In genomic region chr7:388461-388960, GRCh38 we compare ENCODE assay signal across 14 cellular contexts.
DNase-seq lines count a peak whose midpoint lies in the region; ATAC-seq and TF ChIP-seq lines count a peak whose summit lies in the region.
"Had no signal": no experiment of that assay in that cellular context is flagged by ENCODE, and none has a peak within 500 bp of the region (broad histone marks: within the 10 kb centered on the region; RNA-seq: fewer than 3 reads in every experiment).

No MANE protein-coding gene starts in this region.

- H3K4me1 ChIP-seq in right atrium auricular region, result no peaks in the 10 kb centered on the region
- H3K4me1 ChIP-seq: SJSA1 had no signal

- no peaks in the 10 kb centered on the region for H3K36me3 ChIP-seq in right atrium auricular region
- H3K36me3 ChIP-seq: SJSA1 had no signal

- intact Hi-C loops in Right ventricle myocardium inferior (cut with DNase I) (no loop called here), Right ventricle myocardium superior (cut with DNase I) (no loop called here)

- no peak overlapping the region for H3K27ac ChIP-seq in right atrium auricular region
- H3K27ac ChIP-seq: SJSA1 had no signal

- DNase-seq in Right ventricle myocardium inferior (ENCODE audit: missing footprints) (peak; percentile 71), right atrium auricular region (ENCODE audit: low spot score) (no peak), Right ventricle myocardium superior (peak; percentile 69), mesenteric fat pad (ENCODE audit: low spot score) (peak; percentile 84), NCI-H2029 treated with DMSO at 0.1 percent for 48 hours (lab: John Stamatoyannopoulos, UW) (no peak), HuH-7.5 (ENCODE audit: low spot score) (no peak)
- DNase-seq: activated CD4-positive, alpha-beta T cell treated with anti-CD3 and anti-CD28 coated beads for 36 hours; activated naive CD4-positive, alpha-beta T cell treated with anti-CD3 and anti-CD28 coated beads, Interleukin-2, amount 10 ng/mL, durations not matched to agents 7 days and 5 days; NCI-H1417 treated with DMSO at 0.1 percent for 48 hours; NCI-H446 treated with DMSO at 0.1 percent for 48 hours; small intestine had no signal

- no peak for TF ChIP-seq CTCF in right atrium auricular region (IDR thresholded peaks at IDR 0.05)

- ATAC-seq in Right ventricle myocardium inferior, result peak; percentile 68
- ATAC-seq in Right ventricle myocardium superior (ENCODE audit: poor library complexity), result peak; percentile 89
- no peak for ATAC-seq in GM18520 (IDR thresholded peaks at IDR 0.05; ENCODE audit: unreplicated experiment)
- ATAC-seq in GM18505 (IDR thresholded peaks at IDR 0.05; ENCODE audit: unreplicated experiment), result no peak
- ATAC-seq: activated CD4-positive, alpha-beta T cell treated with anti-CD3 and anti-CD28 coated beads for 36 hours had no signal

- peaks cover 0 to 24% of the 10 kb centered on the region in 2 donors for H3K9me3 ChIP-seq in right atrium auricular region

- no peak overlapping the region for H3K4me3 ChIP-seq in right atrium auricular region
- H3K4me3 ChIP-seq: SJSA1 had no signal

- H3K27me3 ChIP-seq in right atrium auricular region, result no peaks in the 10 kb centered on the region
- H3K27me3 ChIP-seq: SJSA1 had no signal

- no peak for TF ChIP-seq POLR2A in GM18505 (IDR thresholded peaks at IDR 0.05; ENCODE audit: borderline replicate concordance, extremely low read depth, insufficient read depth, insufficient read length)

Comparison
In these comparisons a context has a peak if more than half of its experiments do, and no peak if none do; other contexts are left out.
1. DNase-seq: peak in Right ventricle myocardium inferior (single experiment), Right ventricle myocardium superior (single experiment) and mesenteric fat pad (single experiment); none in right atrium auricular region (single experiment), NCI-H2029 treated with DMSO at 0.1 percent for 48 hours (single experiment) and HuH-7.5 (single experiment).
2. ATAC-seq: peak in Right ventricle myocardium inferior (single experiment) and Right ventricle myocardium superior (single experiment); none in GM18520 (single experiment) and GM18505 (single experiment).